ENCODE assay signal across 12 cellular contexts in the genomic region with DNA sequence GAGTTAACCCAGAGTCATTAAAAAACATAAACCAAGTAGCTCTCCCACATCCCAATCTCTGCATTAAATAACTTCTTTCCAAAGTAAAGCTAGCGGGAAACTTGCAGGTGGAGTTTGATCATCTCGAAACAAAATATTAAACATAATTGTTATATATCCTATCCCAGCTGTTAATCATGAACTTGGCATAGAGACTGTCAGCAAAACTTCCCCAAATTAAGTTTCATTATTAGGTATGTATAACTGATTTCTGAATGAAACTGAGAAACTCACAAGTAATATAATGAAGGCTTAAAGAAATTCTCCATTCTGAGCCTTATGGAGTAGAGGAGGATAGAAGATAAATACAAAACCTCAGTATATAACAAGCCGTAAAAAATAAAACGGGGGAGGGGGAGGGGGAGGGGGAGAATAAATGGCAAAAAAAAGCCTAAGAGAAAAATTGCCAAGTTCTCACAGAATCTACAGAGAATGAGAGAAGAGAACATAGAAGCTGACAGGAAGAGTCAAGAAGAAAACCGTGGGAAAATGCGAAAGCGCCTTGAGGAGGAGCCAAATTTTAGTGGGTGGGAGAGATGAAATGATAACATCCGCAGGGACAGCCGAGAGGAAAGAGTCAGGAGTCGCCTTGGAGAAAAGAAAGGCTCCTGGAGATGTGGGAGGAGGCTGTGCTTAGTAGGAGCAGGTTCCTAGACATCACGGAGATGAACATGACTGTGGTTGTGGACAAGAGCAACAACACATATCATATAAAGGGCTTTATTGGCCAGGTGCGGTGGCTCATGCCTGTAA. TPM values are rescaled to one million over a fixed set of nuclear protein-coding genes. Genes with fewer than 3 reads are reported as not detected.
A peak's percentile ranks its signal among the peaks of the same experiment; 100 is the strongest.
DNase-seq lines count a peak whose midpoint lies in the region; ATAC-seq and TF ChIP-seq lines count a peak whose summit lies in the region.
"Had no signal": no experiment of that assay in that cellular context is flagged by ENCODE, and none has a peak within 500 bp of the region (broad histone marks: within the 10 kb centered on the region; RNA-seq: fewer than 3 reads in every experiment).

No MANE protein-coding gene starts in this region.

- no peak for TF ChIP-seq POLR2A in heart left ventricle (IDR thresholded peaks at IDR 0.05)

- H3K27me3 ChIP-seq in heart left ventricle (no peaks in the 10 kb centered on the region), thoracic aorta (replicated peaks; ENCODE audit: insufficient read depth) (no peaks in the 10 kb centered on the region)
- H3K27me3 ChIP-seq: right lobe of liver, tibial nerve had no signal

- no peaks in the 10 kb centered on the region for H3K9me3 Mint-ChIP-seq in activated T-helper 17 cell treated with anti-CD3 and anti-CD28 coated beads, Interleukin-2, amount 50 U/mL, for 72 hours

- no peaks in the 10 kb centered on the region for H3K27me3 Mint-ChIP-seq in activated T-helper 17 cell treated with anti-CD3 and anti-CD28 coated beads, Interleukin-2, amount 50 U/mL, for 72 hours

- H3K9me3 ChIP-seq in heart left ventricle (no peaks in the 10 kb centered on the region), thoracic aorta (no peaks in the 10 kb centered on the region)
- H3K9me3 ChIP-seq: right lobe of liver, tibial nerve had no signal

- H3K4me1 ChIP-seq in heart left ventricle (peaks cover 0 to 56% (median 26%) of the 10 kb centered on the region in 12 donors), thoracic aorta (ENCODE audit: control insufficient read depth in 1 of 2, low read depth in 2 of 2) (peaks cover 24 to 52% of the 10 kb centered on the region in 2 donors)

- TF ChIP-seq CTCF in heart left ventricle (IDR thresholded peaks at IDR 0.05) (no peak), thoracic aorta (IDR thresholded peaks at IDR 0.05) (no peak)

- WGBS in heart left ventricle, 4 donors, result 70 to 82% (median 76%) methylated on average over 12 of the region's 12 CpGs

- peaks cover 6% of the 10 kb centered on the region for H3K36me3 Mint-ChIP-seq in activated T-helper 17 cell treated with anti-CD3 and anti-CD28 coated beads, Interleukin-2, amount 50 U/mL, for 72 hours (ENCODE audit: low read depth)

- H3K4me1 Mint-ChIP-seq in activated T-helper 17 cell treated with anti-CD3 and anti-CD28 coated beads, Interleukin-2, amount 50 U/mL, for 72 hours, result peaks cover 48% of the 10 kb centered on the region

- H3K27ac ChIP-seq in heart left ventricle, result peak overlapping the region in 10 of 12 donors; percentile 6 to 62 (median 50)
- H3K27ac ChIP-seq in thoracic aorta, result peak overlapping the region in 1 of 2 donors; percentile 24

- intact Hi-C loops in heart left ventricle (cut with DNase I) (loop anchor here in 1 of 10 donors (5.0 kb wide), 1 partner anchor 50 kb away; a partner anchor contains a TSS), Right ventricle myocardium inferior (cut with DNase I) (no loop called here)

- ATAC-seq in heart left ventricle (peak in 2 of 4 donors; percentile 13 to 22), Right ventricle myocardium inferior (no peak), HG02981 (IDR thresholded peaks at IDR 0.05; ENCODE audit: unreplicated experiment) (peak; percentile 37), thoracic aorta (ENCODE audit: insufficient number of reproducible peaks, low FRiP score, low read depth) (no peak)
- ATAC-seq in activated T-helper 17 cell treated with anti-CD3 and anti-CD28 coated beads, Interleukin-2, amount 50 U/mL, for 72 hours (replicated peaks), result no peak
- ATAC-seq: right lobe of liver had no signal

- H3K4me3 Mint-ChIP-seq in activated T-helper 17 cell treated with anti-CD3 and anti-CD28 coated beads, Interleukin-2, amount 50 U/mL, for 72 hours, result peak overlapping the region; percentile 44

- H3K4me3 ChIP-seq in heart left ventricle (peak overlapping the region in 2 of 12 donors; percentile 24 to 47), thoracic aorta (peak overlapping the region; percentile 70)

- no peak overlapping the region for H3K27ac Mint-ChIP-seq in activated T-helper 17 cell treated with anti-CD3 and anti-CD28 coated beads, Interleukin-2, amount 50 U/mL, for 72 hours

- H3K36me3 ChIP-seq in heart left ventricle (no peaks in the 10 kb centered on the region), thoracic aorta (no peaks in the 10 kb centered on the region)
- H3K36me3 ChIP-seq: right lobe of liver, tibial nerve had no signal

- DNase-seq in heart left ventricle, result peak in 4 of 5 donors; percentile 28 to 60 (median 46)
- no peak for DNase-seq in Right ventricle myocardium inferior (ENCODE audit: missing footprints)
- no peak for DNase-seq in thoracic aorta (ENCODE audit: low spot score)
- DNase-seq in T-helper 9 cell, result no peak
- no peak for DNase-seq in NCI-H2196 treated with DMSO at 0.1 percent for 48 hours (lab: John Stamatoyannopoulos, UW; ENCODE audit: unreplicated experiment)
- DNase-seq in stimulated activated CD8-positive, alpha-beta memory T cell treated with anti-CD3 and anti-CD28 coated beads, Interleukin-4, amount 100 ng/mL, for 48 hours, result no peak
- DNase-seq: AML-193, NCI-H510A, right lobe of liver had no signal

RNA-seq across cellular contexts. Expression of a gene that starts 49.6 kb away (rescaled TPM):
- 10 to 100 TPM in 4 of 9 donors, 1 to 10 TPM in 5; 4.2 to 44.4 (median 8.3) TPM for total RNA-seq in heart left ventricle
- 1 to 10 TPM; 3.0 to 5.5 TPM for polyA plus RNA-seq in heart left ventricle
- 4.0 TPM for total RNA-seq in Right ventricle myocardium inferior
- 10 to 100 TPM; 23.3 to 51.9 TPM for total RNA-seq in activated T-helper 17 cell treated with anti-CD3 and anti-CD28 coated beads, Interleukin-2, amount 50 U/mL, for 72 hours
- total RNA-seq in thoracic aorta, result 10 to 100 TPM; 27.3 to 35.3 TPM

Comparison
In these comparisons a context has a peak if more than half of its experiments do, and no peak if none do; other contexts are left out.
1. DNase-seq: peak in heart left ventricle (4 of 5); none in Right ventricle myocardium inferior (single experiment), thoracic aorta (single experiment), T-helper 9 cell (single experiment), NCI-H2196 treated with DMSO at 0.1 percent for 48 hours (single experiment) and stimulated activated CD8-positive, alpha-beta memory T cell treated with anti-CD3 and anti-CD28 coated beads, Interleukin-4, amount 100 ng/mL, for 48 hours (single experiment).